In the genomic region with DNA sequence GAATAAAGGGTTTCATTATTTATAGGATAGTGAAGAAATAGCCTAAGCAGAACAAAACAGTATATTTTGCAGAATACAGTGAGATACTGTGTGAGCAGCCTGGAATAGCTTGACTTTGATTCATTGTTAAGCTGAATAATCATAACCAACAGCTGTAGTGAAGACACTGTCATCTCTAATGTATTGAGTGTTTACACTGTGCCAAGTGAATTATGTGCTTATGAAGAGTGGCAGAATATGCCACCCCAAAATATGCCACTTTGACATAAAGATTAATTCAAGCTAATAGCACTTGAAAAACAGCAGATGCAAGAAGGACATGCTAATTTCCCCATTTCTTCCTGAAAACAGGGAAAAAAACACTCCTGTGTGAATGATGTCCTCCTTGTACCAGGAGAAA, we compare ENCODE assay signal across 24 cellular contexts. TPM values are rescaled to one million over a fixed set of nuclear protein-coding genes. Genes with fewer than 3 reads are reported as not detected.
"Had no signal": no experiment of that assay in that cellular context is flagged by ENCODE, and none has a peak within 500 bp of the region (broad histone marks: within the 10 kb centered on the region; RNA-seq: fewer than 3 reads in every experiment).

No MANE protein-coding gene starts in this region.

- DNase-seq: activated B cell treated with CpG ODN at 0.5 μM for 24 hours; activated CD4-positive, alpha-beta T cell treated with anti-CD3 and anti-CD28 coated beads for 4 hours; activated CD4-positive, alpha-beta T cell treated with anti-CD3 and anti-CD28 coated beads, Interleukin-2, amount 50 U/mL, for 48 hours; activated CD8-positive, alpha-beta memory T cell treated with anti-CD3 and anti-CD28 coated beads, Interleukin-2, amount 50 U/mL, for 48 hours; activated effector memory CD4-positive, alpha-beta T cell treated with anti-CD3 and anti-CD28 coated beads, Interleukin-2, amount 50 U/mL, for 16 hours; activated naive CD4-positive, alpha-beta T cell treated with anti-CD3 and anti-CD28 coated beads, Interleukin-2, amount 50 U/mL, for 16 hours; activated naive CD8-positive, alpha-beta T cell treated with anti-CD3 and anti-CD28 coated beads, Interleukin-2, amount 50 U/mL, for 24 hours; activated T-cell treated with anti-CD3 and anti-CD28 coated beads, Interleukin-2, amount 50 U/mL, for 4 hours; cerebellar nuclear complex; glutamatergic neuron; immature natural killer cell; lower lobe of right lung; naive B cell; occipital lobe; posterior cingulate gyrus; small intestine; stimulated activated CD4-positive, alpha-beta T cell treated with anti-CD3 and anti-CD28 coated beads, Interleukin-4, amount 100 ng/mL, for 1 hour; stimulated activated naive CD8-positive, alpha-beta T cell treated with anti-CD3 and anti-CD28 coated beads, Interleukin-15, Interleukin-2, amounts not matched to agents 100 U/mL and 50 U/mL, for 24 hours; T1000; upper lobe of left lung had no signal

- H3K9me3 Mint-ChIP-seq: activated naive CD8-positive, alpha-beta T cell treated with anti-CD3 and anti-CD28 coated beads, Interleukin-2, amount 50 U/mL, for 24 hours; activated T-cell treated with anti-CD3 and anti-CD28 coated beads, Interleukin-2, amount 50 U/mL, for 4 hours; neural crest cell had no signal

- H3K27me3 Mint-ChIP-seq: activated B cell treated with CpG ODN at 0.5 μM for 24 hours, naive B cell had no signal

- H3K36me3 Mint-ChIP-seq: immature natural killer cell, naive B cell had no signal

- H3K4me1 Mint-ChIP-seq: activated B cell treated with CpG ODN at 0.5 μM for 24 hours; activated naive CD8-positive, alpha-beta T cell treated with anti-CD3 and anti-CD28 coated beads, Interleukin-2, amount 50 U/mL, for 24 hours; immature natural killer cell; naive B cell; neural crest cell had no signal

- H3K27ac Mint-ChIP-seq: activated B cell treated with CpG ODN at 0.5 μM for 24 hours; activated naive CD8-positive, alpha-beta T cell treated with anti-CD3 and anti-CD28 coated beads, Interleukin-2, amount 50 U/mL, for 24 hours; immature natural killer cell had no signal

- H3K4me3 Mint-ChIP-seq: activated B cell treated with CpG ODN at 0.5 μM for 24 hours; activated naive CD8-positive, alpha-beta T cell treated with anti-CD3 and anti-CD28 coated beads, Interleukin-2, amount 50 U/mL, for 24 hours; activated T-cell treated with anti-CD3 and anti-CD28 coated beads, Interleukin-2, amount 50 U/mL, for 4 hours; immature natural killer cell; naive B cell; neural crest cell had no signal

- ATAC-seq: activated naive CD8-positive, alpha-beta T cell treated with anti-CD3 and anti-CD28 coated beads, Interleukin-2, amount 50 U/mL, for 24 hours; activated T-cell treated with anti-CD3 and anti-CD28 coated beads, Interleukin-2, amount 50 U/mL, for 4 hours; left lobe of liver; lower lobe of right lung; sciatic nerve; stimulated activated naive CD8-positive, alpha-beta T cell treated with anti-CD3 and anti-CD28 coated beads, Interleukin-15, Interleukin-2, amounts not matched to agents 100 U/mL and 50 U/mL, for 24 hours had no signal

RNA-seq across cellular contexts. Expression of gene LRFN5, which starts 48.1 kb away (rescaled TPM):
- total RNA-seq: activated CD8-positive, alpha-beta memory T cell treated with anti-CD3 and anti-CD28 coated beads for 36 hours had no signal
